Comparison of ENCODE assay signal across 8 cellular contexts in genomic region chr3:133038089-133038730, GRCh38. TPM values are rescaled to one million over a fixed set of nuclear protein-coding genes. Genes with fewer than 3 reads are reported as not detected.
DNase-seq lines count a peak whose midpoint lies in the region; TF ChIP-seq lines count a peak whose summit lies in the region.

Gene TMEM108 (plus strand): TSS chr3:133038391.

- no peaks in the 10 kb centered on the region for H3K27me3 ChIP-seq in WERI-Rb-1 (ENCODE audit: insufficient read depth, low read depth, severe bottlenecking)
- H3K27me3 ChIP-seq in esophagus (ENCODE audit: control insufficient read depth in 1 of 2, insufficient read depth in 2 of 2, low read length in 2 of 2), result peaks cover 0 to 6% of the 10 kb centered on the region in 2 donors
- peaks cover 2 to 3% of the 10 kb centered on the region in 2 donors for H3K27me3 ChIP-seq in stomach smooth muscle (ENCODE audit: control insufficient read depth in 1 of 2, insufficient read depth in 2 of 2, low read length in 2 of 2)

- H3K27me3 Mint-ChIP-seq in mesothelial cell of epicardium (ENCODE audit: low read depth), result peaks cover 71% of the 10 kb centered on the region

- H3K27ac ChIP-seq in WERI-Rb-1 (no peak within 1 kb of the TSS), esophagus (ENCODE audit: low read depth in 2 of 2, low read length in 1 of 2) (no peak within 1 kb of the TSS), stomach smooth muscle (ENCODE audit: low read length) (no peak within 1 kb of the TSS)

- H3K4me3 ChIP-seq in WERI-Rb-1 (ENCODE audit: low read depth, low read length) (peak within 1 kb of the TSS; percentile 45), esophagus (ENCODE audit: low read depth in 1 of 2, low read length in 2 of 2) (peak within 1 kb of the TSS; percentile 55 to 62), stomach smooth muscle (ENCODE audit: low read length in 2 of 2) (peak within 1 kb of the TSS; percentile 62 to 83)

- DNase-seq in GM03348 (ENCODE audit: low spot score) (peak; percentile 90), NCI-H128 (lab: John Stamatoyannopoulos, UW; ENCODE audit: unreplicated experiment) (peak; percentile 98), WERI-Rb-1 (peak; percentile 82), mesothelial cell of epicardium (ENCODE audit: low spot score in 2 of 2, unreplicated experiment in 2 of 2) (peak; percentile 86 to 91), T-helper 9 cell (no peak)
- no peak for DNase-seq in NK-92 treated with Interleukin-12 subunit alpha and Interleukin-12 subunit beta, amount 100 ng/mL, for 24 hours (lab: John Stamatoyannopoulos, UW)

- H3K9me3 ChIP-seq in WERI-Rb-1 (ENCODE audit: severe bottlenecking) (no peaks in the 10 kb centered on the region), esophagus (ENCODE audit: control insufficient read depth in 2 of 2, insufficient read depth in 1 of 2, low read depth in 1 of 2, low read length in 1 of 2) (no peaks in the 10 kb centered on the region), stomach smooth muscle (ENCODE audit: control insufficient read depth in 2 of 2, low read length in 2 of 2) (no peaks in the 10 kb centered on the region)

- peaks cover 26% of the 10 kb centered on the region for H3K4me1 Mint-ChIP-seq in mesothelial cell of epicardium

- peak within 1 kb of the TSS; percentile 63 for H3K4me3 Mint-ChIP-seq in mesothelial cell of epicardium

- 3 to 4% methylated on average over 51 to 57 of the region's 57 CpGs for WGBS in esophagus, 2 donors

- H3K36me3 ChIP-seq in WERI-Rb-1, result no peaks in the 10 kb centered on the region
- no peaks in the 10 kb centered on the region for H3K36me3 ChIP-seq in esophagus (ENCODE audit: control insufficient read depth in 2 of 2, insufficient read depth in 2 of 2, low read length in 1 of 2)
- no peaks in the 10 kb centered on the region for H3K36me3 ChIP-seq in stomach smooth muscle (ENCODE audit: control insufficient read depth in 2 of 2, insufficient read depth in 2 of 2, low read length in 2 of 2)

- no peaks in the 10 kb centered on the region for H3K9me3 Mint-ChIP-seq in mesothelial cell of epicardium

- no peak within 1 kb of the TSS for H3K27ac Mint-ChIP-seq in mesothelial cell of epicardium

- H3K4me1 ChIP-seq in esophagus (ENCODE audit: control insufficient read depth in 2 of 2, insufficient read depth in 2 of 2, low read length in 1 of 2), result peaks cover 4 to 6% of the 10 kb centered on the region in 2 donors
- peaks cover 26% of the 10 kb centered on the region for H3K4me1 ChIP-seq in stomach smooth muscle (ENCODE audit: control insufficient read depth, insufficient read depth, low read length)

- TF ChIP-seq CTCF in WERI-Rb-1 (IDR thresholded peaks at IDR 0.05; ENCODE audit: low read depth, low read length), result no peak
- TF ChIP-seq CTCF in mesothelial cell of epicardium (IDR thresholded peaks at IDR 0.05; ENCODE audit: unreplicated experiment), result no peak

- no peaks in the 10 kb centered on the region for H3K36me3 Mint-ChIP-seq in mesothelial cell of epicardium

- peak within 1 kb of the TSS; percentile 51 to 65 for H3K9ac ChIP-seq in stomach smooth muscle (ENCODE audit: low read length in 2 of 2)

RNA-seq across cellular contexts. Expression of gene TMEM108, which starts in this region (rescaled TPM):
- polyA plus RNA-seq in esophagus, result 1 to 10 TPM in 1 of 2 donors, under 1 TPM in 1; 0.41 to 2.7 TPM
- total RNA-seq in mesothelial cell of epicardium, result 14.8 to 17.4 TPM (median 17.3 TPM) in 3 replicates

Comparison
In these comparisons a context has a peak if more than half of its experiments do, and no peak if none do; other contexts are left out.
1. DNase-seq: peak in GM03348 (single experiment), NCI-H128 (single experiment), WERI-Rb-1 (single experiment) and mesothelial cell of epicardium (2 of 2); none in NK-92 treated with Interleukin-12 subunit alpha and Interleukin-12 subunit beta, amount 100 ng/mL, for 24 hours (single experiment) and T-helper 9 cell (single experiment).
2. Peak in every context shown above with its lines, with median percentiles within 50 percentile points of each other: H3K4me3 ChIP-seq.